Comparison of ENCODE assay signal across 13 cellular contexts in the genomic region with DNA sequence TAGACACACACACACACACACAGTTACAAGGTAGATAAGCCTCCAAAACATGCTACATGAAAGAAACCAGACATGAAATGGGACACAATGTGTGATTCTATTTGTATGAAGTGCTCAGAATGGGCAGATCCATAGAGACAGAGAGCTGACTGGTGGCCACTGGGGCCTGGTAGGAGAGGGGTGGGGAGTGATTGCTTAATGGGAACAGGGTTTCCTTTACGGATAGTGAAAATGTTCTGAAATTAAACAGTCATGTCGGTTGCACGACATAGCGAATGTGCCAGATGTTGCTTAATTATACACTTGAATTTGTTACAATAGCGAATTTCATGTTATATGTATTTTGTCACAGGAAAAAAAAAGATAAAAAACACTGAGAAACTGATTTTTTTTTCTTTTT.
A peak's percentile ranks its signal among the peaks of the same experiment; 100 is the strongest.
DNase-seq lines count a peak whose midpoint lies in the region; ATAC-seq, FAIRE-seq and TF ChIP-seq lines count a peak whose summit lies in the region.
"Had no signal": no experiment of that assay in that cellular context is flagged by ENCODE, and none has a peak within 500 bp of the region (broad histone marks: within the 10 kb centered on the region; RNA-seq: fewer than 3 reads in every experiment).

No MANE protein-coding gene starts in this region.

- TF ChIP-seq EP300 in K562 (IDR thresholded peaks at IDR 0.05; ENCODE audit: low read length): no peak

- H3K27ac Mint-ChIP-seq in HFFc6: no peak overlapping the region

- H3K36me3 ChIP-seq in K562 (ENCODE audit: control insufficient read depth, insufficient read depth, low read length): no peaks in the 10 kb centered on the region
- H3K36me3 ChIP-seq in spleen: no peaks in the 10 kb centered on the region

- POLR2A ChIA-PET in K562 (lab: Yijun Ruan, JAX): no interaction called here

- H3K4me1 Mint-ChIP-seq in HFFc6 (ENCODE audit: low read depth): no peaks in the 10 kb centered on the region

- no peak for TF ChIP-seq CTCF in K562 (IDR thresholded peaks at IDR 0.05 in 2 of 3, conservative IDR thresholded peaks at IDR 0.05 in 1 of 3; ENCODE audit: insufficient read depth in 2 of 3, low read depth in 1 of 3, low read length in 3 of 3)
- TF ChIP-seq CTCF in spleen (IDR thresholded peaks at IDR 0.05 in 8 of 11, conservative IDR thresholded peaks at IDR 0.05 in 3 of 11): no peak
- no peak for TF ChIP-seq CTCF in D721Med (IDR thresholded peaks at IDR 0.05; ENCODE audit: insufficient read depth, missing control alignments)
- no peak for TF ChIP-seq CTCF in HFFc6 (IDR thresholded peaks at IDR 0.05)

- H3K4me3 Mint-ChIP-seq in HFFc6: no peak overlapping the region
- H3K4me3 Mint-ChIP-seq: CD4-positive, alpha-beta memory T cell had no signal

- H3K9me3 Mint-ChIP-seq in HFFc6: no peaks in the 10 kb centered on the region
- H3K9me3 Mint-ChIP-seq: CD4-positive, alpha-beta memory T cell had no signal

- H3K79me2 ChIP-seq in K562 (ENCODE audit: control insufficient read depth, insufficient read depth, low read length): no peaks in the 10 kb centered on the region

- no peaks in the 10 kb centered on the region for H3K9me3 ChIP-seq in K562 (replicated peaks; ENCODE audit: control insufficient read depth, insufficient read depth, low read depth, low read length)
- H3K9me3 ChIP-seq in spleen: no peaks in the 10 kb centered on the region

- CTCF ChIA-PET in K562 (lab: Yijun Ruan, JAX; ENCODE audit: low intra/inter-chr PET ratio): no interaction called here

- H3K9me1 ChIP-seq in K562 (ENCODE audit: control insufficient read depth, insufficient read depth, low read length): peaks cover 3% of the 10 kb centered on the region

- TF ChIP-seq RAD21 in K562 (CRISPR knock-in tag; conservative IDR thresholded peaks at IDR 0.05 in 1 of 2, IDR thresholded peaks at IDR 0.05 in 1 of 2): no peak

- TF ChIP-seq POLR2A in K562 (conservative IDR thresholded peaks at IDR 0.05) (no peak), spleen (IDR thresholded peaks at IDR 0.05) (no peak)

- WGBS in K562 (ENCODE audit: insufficient coverage, low coverage, missing lambda C conversion rate): 82% methylated on average over 5 of the region's 5 CpGs
- 58 to 95% (median 78%) methylated on average over 5 of the region's 5 CpGs for WGBS in spleen, 5 donors

- BruUV-seq in K562 (replicated peaks; lab: Mats Ljungman, UMichigan): no TSS peak

- no peaks in the 10 kb centered on the region for H4K20me1 ChIP-seq in K562 (replicated peaks; ENCODE audit: control insufficient read depth, insufficient read depth, low read length)

- DNase-seq in CD1c-positive myeloid dendritic cell (ENCODE audit: extremely low spot score) (peak; percentile 33), MV-4-11 (lab: John Stamatoyannopoulos, UW) (peak; percentile 67), K562 (ENCODE audit: extremely low read depth in 1 of 4, low spot score in 3 of 4) (no peak), spleen (no peak), D721Med (ENCODE audit: insufficient read length, low spot score) (no peak), HFFc6 (no peak)
- DNase-seq: CD4-positive, alpha-beta memory T cell; HCEC 1CT; NCI-H1092; NCI-H226; NCI-H524 treated with DMSO at 0.1 percent for 48 hours; OCI-M1 had no signal

- no peak overlapping the region for H3K4me2 ChIP-seq in K562 (ENCODE audit: insufficient read depth, low read length)

- no peak overlapping the region for H2AFZ ChIP-seq in K562 (ENCODE audit: low read depth, low read length)

- no peak overlapping the region for H3K9ac ChIP-seq in K562 (ENCODE audit: insufficient read depth in 1 of 2, low read depth in 2 of 2, low read length in 2 of 2)

- peaks cover 0 to 8% of the 10 kb centered on the region in 2 experiments; a peak in 2 of 5 replicates for H3K4me1 ChIP-seq in K562 (replicated peaks in 1 of 2; ENCODE audit: control insufficient read depth in 2 of 2, insufficient read depth in 2 of 2, low read length in 2 of 2)
- peaks cover 23 to 99% (median 53%) of the 10 kb centered on the region in 6 donors for H3K4me1 ChIP-seq in spleen

- no peaks in the 10 kb centered on the region for H3K36me3 Mint-ChIP-seq in HFFc6 (ENCODE audit: low read depth)
- H3K36me3 Mint-ChIP-seq: CD4-positive, alpha-beta memory T cell had no signal

- no peak for ATAC-seq in K562
- no peak for ATAC-seq in SK-N-SH treated with all-trans-retinoic acid at 6 μM for 48 hours

- in situ Hi-C loops in K562 (cut with MboI): no loop called here

- FAIRE-seq in K562 (lab: Jason Lieb, UNC) (peak; percentile 6), D721Med (lab: Jason Lieb, UNC) (no peak)

- H3K27me3 ChIP-seq in K562 (ENCODE audit: control insufficient read depth in 2 of 2, insufficient read depth in 2 of 2, low read length in 2 of 2) (no peaks in the 10 kb centered on the region), spleen (replicated peaks in 1 of 7) (no peaks in the 10 kb centered on the region)

- intact Hi-C loops in K562 (cut with micrococcal nuclease): no loop called here
- intact Hi-C loops in spleen (cut with DNase I; ENCODE audit: low total_unique reads): no loop called here

- no peak overlapping the region for H3K4me3 ChIP-seq in K562
- no peak overlapping the region for H3K4me3 ChIP-seq in spleen

- H3K27ac ChIP-seq in K562 (ENCODE audit: extremely low read depth, low read depth, low read length): no peak overlapping the region
- H3K27ac ChIP-seq in spleen: peak overlapping the region in 6 of 8 donors; percentile 27 to 89 (median 58)

- peaks cover 1% of the 10 kb centered on the region; the same call in 1 of the 2 replicates for H3K27me3 Mint-ChIP-seq in HFFc6 (ENCODE audit: insufficient read depth)
- H3K27me3 Mint-ChIP-seq: CD4-positive, alpha-beta memory T cell had no signal

TF ChIP-seq in K562, 482 proteins besides CTCF, POLR2A, EP300 and RAD21:
- TF ChIP-seq CEBPG (CRISPR knock-in tag; IDR thresholded peaks at IDR 0.05): no peak
- TF ChIP-seq CEBPG (tag; conservative IDR thresholded peaks at IDR 0.05 in 1 of 2, IDR thresholded peaks at IDR 0.05 in 1 of 2): 0 out of 4 replicates have a peak, but pooled peaks have one; percentile 9 to 17
- no peak for TF ChIP-seq CCNT2 (IDR thresholded peaks at IDR 0.05; ENCODE audit: borderline replicate concordance, extremely low read depth, insufficient read length, low read depth, low read length)
TF ChIP-seq in K562: peak in this region for 1.

TF ChIP-seq in SK-N-SH treated with all-trans-retinoic acid at 6 μM for 48 hours, 23 proteins besides CTCF, POLR2A, EP300 and RAD21 (continues in another document):
- TF ChIP-seq ZNF70 (CRISPR knock-in tag; IDR thresholded peaks at IDR 0.05) (no peak), ZFP3 (CRISPR knock-in tag; IDR thresholded peaks at IDR 0.05) (no peak), RARB (CRISPR knock-in tag; IDR thresholded peaks at IDR 0.05) (no peak), ZFP30 (CRISPR knock-in tag; IDR thresholded peaks at IDR 0.05) (no peak), GLIS3 (CRISPR knock-in tag; IDR thresholded peaks at IDR 0.05) (no peak), CSDC2 (CRISPR knock-in tag; IDR thresholded peaks at IDR 0.05) (no peak), TCF4 (CRISPR knock-in tag; IDR thresholded peaks at IDR 0.05; ENCODE audit: borderline replicate concordance) (no peak), ZNF8 (CRISPR knock-in tag; IDR thresholded peaks at IDR 0.05) (no peak), PPARA (CRISPR knock-in tag; IDR thresholded peaks at IDR 0.05; ENCODE audit: borderline replicate concordance) (no peak), ZC3H10 (CRISPR knock-in tag; IDR thresholded peaks at IDR 0.05) (no peak), ZNF565 (CRISPR knock-in tag; conservative IDR thresholded peaks at IDR 0.05; ENCODE audit: low read depth) (no peak)
- TF ChIP-seq, protein P1, sequence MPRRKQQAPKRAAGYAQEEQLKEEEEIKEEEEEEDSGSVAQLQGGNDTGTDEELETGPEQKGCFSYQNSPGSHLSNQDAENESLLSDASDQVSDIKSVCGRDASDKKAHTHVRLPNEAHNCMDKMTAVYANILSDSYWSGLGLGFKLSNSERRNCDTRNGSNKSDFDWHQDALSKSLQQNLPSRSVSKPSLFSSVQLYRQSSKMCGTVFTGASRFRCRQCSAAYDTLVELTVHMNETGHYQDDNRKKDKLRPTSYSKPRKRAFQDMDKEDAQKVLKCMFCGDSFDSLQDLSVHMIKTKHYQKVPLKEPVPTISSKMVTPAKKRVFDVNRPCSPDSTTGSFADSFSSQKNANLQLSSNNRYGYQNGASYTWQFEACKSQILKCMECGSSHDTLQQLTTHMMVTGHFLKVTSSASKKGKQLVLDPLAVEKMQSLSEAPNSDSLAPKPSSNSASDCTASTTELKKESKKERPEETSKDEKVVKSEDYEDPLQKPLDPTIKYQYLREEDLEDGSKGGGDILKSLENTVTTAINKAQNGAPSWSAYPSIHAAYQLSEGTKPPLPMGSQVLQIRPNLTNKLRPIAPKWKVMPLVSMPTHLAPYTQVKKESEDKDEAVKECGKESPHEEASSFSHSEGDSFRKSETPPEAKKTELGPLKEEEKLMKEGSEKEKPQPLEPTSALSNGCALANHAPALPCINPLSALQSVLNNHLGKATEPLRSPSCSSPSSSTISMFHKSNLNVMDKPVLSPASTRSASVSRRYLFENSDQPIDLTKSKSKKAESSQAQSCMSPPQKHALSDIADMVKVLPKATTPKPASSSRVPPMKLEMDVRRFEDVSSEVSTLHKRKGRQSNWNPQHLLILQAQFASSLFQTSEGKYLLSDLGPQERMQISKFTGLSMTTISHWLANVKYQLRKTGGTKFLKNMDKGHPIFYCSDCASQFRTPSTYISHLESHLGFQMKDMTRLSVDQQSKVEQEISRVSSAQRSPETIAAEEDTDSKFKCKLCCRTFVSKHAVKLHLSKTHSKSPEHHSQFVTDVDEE (CRISPR knock-in tag; IDR thresholded peaks at IDR 0.05): no peak
- TF ChIP-seq, protein P2, sequence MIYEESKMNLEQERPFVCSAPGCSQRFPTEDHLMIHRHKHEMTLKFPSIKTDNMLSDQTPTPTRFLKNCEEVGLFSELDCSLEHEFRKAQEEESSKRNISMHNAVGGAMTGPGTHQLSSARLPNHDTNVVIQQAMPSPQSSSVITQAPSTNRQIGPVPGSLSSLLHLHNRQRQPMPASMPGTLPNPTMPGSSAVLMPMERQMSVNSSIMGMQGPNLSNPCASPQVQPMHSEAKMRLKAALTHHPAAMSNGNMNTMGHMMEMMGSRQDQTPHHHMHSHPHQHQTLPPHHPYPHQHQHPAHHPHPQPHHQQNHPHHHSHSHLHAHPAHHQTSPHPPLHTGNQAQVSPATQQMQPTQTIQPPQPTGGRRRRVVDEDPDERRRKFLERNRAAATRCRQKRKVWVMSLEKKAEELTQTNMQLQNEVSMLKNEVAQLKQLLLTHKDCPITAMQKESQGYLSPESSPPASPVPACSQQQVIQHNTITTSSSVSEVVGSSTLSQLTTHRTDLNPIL (CRISPR knock-in tag; IDR thresholded peaks at IDR 0.05; ENCODE audit: low read depth): no peak

Comparison
In these comparisons a context has a peak if more than half of its experiments do, and no peak if none do; other contexts are left out.
1. DNase-seq: peak in CD1c-positive myeloid dendritic cell (single experiment) and MV-4-11 (single experiment); none in K562 (0 of 4), spleen (single experiment), D721Med (single experiment) and HFFc6 (single experiment).